In genomic region chr1:100073531-100073930, GRCh38 we compare ENCODE assay signal across 18 cellular contexts. TPM values are rescaled to one million over a fixed set of nuclear protein-coding genes. Genes with fewer than 3 reads are reported as not detected.
DNase-seq lines count a peak whose midpoint lies in the region; ATAC-seq, FAIRE-seq and TF ChIP-seq lines count a peak whose summit lies in the region.
"Had no signal": no experiment of that assay in that cellular context is flagged by ENCODE, and none has a peak within 500 bp of the region (broad histone marks: within the 10 kb centered on the region; RNA-seq: fewer than 3 reads in every experiment).

No MANE protein-coding gene starts in this region.

- H3K4me3 Mint-ChIP-seq in activated naive CD4-positive, alpha-beta T cell treated with anti-CD3 and anti-CD28 coated beads, Interleukin-2, amount 10 ng/mL, durations not matched to agents 7 days and 5 days: no peak overlapping the region
- H3K4me3 Mint-ChIP-seq in activated naive CD4-positive, alpha-beta T cell treated with anti-CD3 and anti-CD28 coated beads for 36 hours: no peak overlapping the region
- H3K4me3 Mint-ChIP-seq in astrocyte (ENCODE audit: unreplicated experiment): no peak overlapping the region

- CTCF ChIA-PET in activated naive CD4-positive, alpha-beta T cell treated with anti-CD3 and anti-CD28 coated beads, Interleukin-2, amount 10 ng/mL, durations not matched to agents 7 days and 5 days (lab: Charles Lee): no interaction called here
- CTCF ChIA-PET in activated naive CD4-positive, alpha-beta T cell treated with anti-CD3 and anti-CD28 coated beads for 36 hours (lab: Charles Lee): no interaction called here

- TF ChIP-seq CTCF in astrocyte (IDR thresholded peaks at IDR 0.05; ENCODE audit: insufficient read depth, low read depth, low read length): no peak
- no peak for TF ChIP-seq CTCF in fibroblast of mammary gland (conservative IDR thresholded peaks at IDR 0.05; ENCODE audit: control insufficient read depth, insufficient read depth, low read depth, low read length)

- H3K9me3 Mint-ChIP-seq in activated naive CD4-positive, alpha-beta T cell treated with anti-CD3 and anti-CD28 coated beads, Interleukin-2, amount 10 ng/mL, durations not matched to agents 7 days and 5 days: no peaks in the 10 kb centered on the region
- no peaks in the 10 kb centered on the region for H3K9me3 Mint-ChIP-seq in activated naive CD4-positive, alpha-beta T cell treated with anti-CD3 and anti-CD28 coated beads for 36 hours
- H3K9me3 Mint-ChIP-seq in astrocyte (ENCODE audit: unreplicated experiment): no peaks in the 10 kb centered on the region
- H3K9me3 Mint-ChIP-seq: CD8-positive, alpha-beta memory T cell had no signal

- H3K9me3 ChIP-seq in astrocyte (ENCODE audit: insufficient read depth, low read depth, low read length): no peaks in the 10 kb centered on the region
- H3K9me3 ChIP-seq: BLaER1, Caco-2 had no signal

- H3K27ac Mint-ChIP-seq in activated naive CD4-positive, alpha-beta T cell treated with anti-CD3 and anti-CD28 coated beads, Interleukin-2, amount 10 ng/mL, durations not matched to agents 7 days and 5 days: peak overlapping the region; percentile 9
- H3K27ac Mint-ChIP-seq in activated naive CD4-positive, alpha-beta T cell treated with anti-CD3 and anti-CD28 coated beads for 36 hours: no peak overlapping the region
- H3K27ac Mint-ChIP-seq in astrocyte (ENCODE audit: unreplicated experiment): no peak overlapping the region

- no peaks in the 10 kb centered on the region for H3K79me2 ChIP-seq in astrocyte (ENCODE audit: insufficient read depth, low read length)

- no peak overlapping the region for H3K4me2 ChIP-seq in astrocyte (ENCODE audit: low read length)
- H3K4me2 ChIP-seq: BLaER1 had no signal

- peaks cover 13% of the 10 kb centered on the region for H4K20me1 ChIP-seq in astrocyte (ENCODE audit: insufficient read depth, low read length)

- no peak for ATAC-seq in GM21360 (IDR thresholded peaks at IDR 0.05; ENCODE audit: unreplicated experiment)
- ATAC-seq: GM12878, HCT116, HepG2 had no signal

- DNase-seq in activated naive CD4-positive, alpha-beta T cell treated with anti-CD3 and anti-CD28 coated beads, Interleukin-2, amount 10 ng/mL, durations not matched to agents 7 days and 5 days: no peak
- DNase-seq in activated naive CD4-positive, alpha-beta T cell treated with anti-CD3 and anti-CD28 coated beads for 36 hours: no peak
- DNase-seq in H54 (ENCODE audit: insufficient read length, low spot score) (no peak), astrocyte (ENCODE audit: low read depth) (peak; percentile 33), fibroblast of mammary gland (ENCODE audit: low read depth) (peak; percentile 16), GF-D8 (lab: John Stamatoyannopoulos, UW) (no peak)
- no peak for DNase-seq in activated effector memory CD4-positive, alpha-beta T cell treated with anti-CD3 and anti-CD28 coated beads, Interleukin-2, amount 50 U/mL, for 16 hours
- DNase-seq: AML-193; Caco-2; CD8-positive, alpha-beta memory T cell; DND-41 had no signal

- no peaks in the 10 kb centered on the region for H3K4me1 ChIP-seq in astrocyte (ENCODE audit: insufficient read depth, low read length)
- H3K4me1 ChIP-seq: BLaER1, Caco-2 had no signal

- H3K4me1 Mint-ChIP-seq in activated naive CD4-positive, alpha-beta T cell treated with anti-CD3 and anti-CD28 coated beads, Interleukin-2, amount 10 ng/mL, durations not matched to agents 7 days and 5 days: peaks cover 10% of the 10 kb centered on the region
- H3K4me1 Mint-ChIP-seq in activated naive CD4-positive, alpha-beta T cell treated with anti-CD3 and anti-CD28 coated beads for 36 hours (ENCODE audit: low read depth): peaks cover 15% of the 10 kb centered on the region
- peaks cover 4% of the 10 kb centered on the region for H3K4me1 Mint-ChIP-seq in astrocyte (ENCODE audit: low read depth, unreplicated experiment)

- FAIRE-seq in H54 (lab: Jason Lieb, UNC) (peak; percentile 11), astrocyte (lab: Jason Lieb, UNC) (no peak)
- FAIRE-seq: GM12878, HepG2, HTR-8/SVneo had no signal

- intact Hi-C loops in activated naive CD4-positive, alpha-beta T cell treated with anti-CD3 and anti-CD28 coated beads for 36 hours (cut with micrococcal nuclease): no loop called here

- no peaks in the 10 kb centered on the region for H3K27me3 Mint-ChIP-seq in activated naive CD4-positive, alpha-beta T cell treated with anti-CD3 and anti-CD28 coated beads, Interleukin-2, amount 10 ng/mL, durations not matched to agents 7 days and 5 days
- H3K27me3 Mint-ChIP-seq in activated naive CD4-positive, alpha-beta T cell treated with anti-CD3 and anti-CD28 coated beads for 36 hours (ENCODE audit: low read depth): no peaks in the 10 kb centered on the region
- H3K27me3 Mint-ChIP-seq in astrocyte (ENCODE audit: low read depth, unreplicated experiment): no peaks in the 10 kb centered on the region

- no peak overlapping the region for H3K27ac ChIP-seq in astrocyte (ENCODE audit: low read depth, low read length)
- H3K27ac ChIP-seq: 22Rv1, BLaER1 had no signal

- H3K36me3 Mint-ChIP-seq in activated naive CD4-positive, alpha-beta T cell treated with anti-CD3 and anti-CD28 coated beads, Interleukin-2, amount 10 ng/mL, durations not matched to agents 7 days and 5 days: peaks cover 58% of the 10 kb centered on the region
- H3K36me3 Mint-ChIP-seq in activated naive CD4-positive, alpha-beta T cell treated with anti-CD3 and anti-CD28 coated beads for 36 hours (ENCODE audit: low read depth): peaks cover 40% of the 10 kb centered on the region
- H3K36me3 Mint-ChIP-seq in astrocyte (ENCODE audit: low read depth, unreplicated experiment): peaks cover 17% of the 10 kb centered on the region

- H3K4me3 ChIP-seq in astrocyte (ENCODE audit: insufficient read depth, low read depth, low read length): no peak overlapping the region
- no peak overlapping the region for H3K4me3 ChIP-seq in fibroblast of mammary gland (ENCODE audit: control insufficient read depth, low read depth, low read length)
- H3K4me3 ChIP-seq: BLaER1, GM12878 had no signal

- no peaks in the 10 kb centered on the region for H3K27me3 ChIP-seq in astrocyte (ENCODE audit: insufficient read depth, low read length)
- H3K27me3 ChIP-seq: BLaER1 had no signal

- H2AFZ ChIP-seq in astrocyte (ENCODE audit: low read depth, low read length): no peak overlapping the region

- no peak for TF ChIP-seq POLR2A in H54 (IDR thresholded peaks at IDR 0.05; ENCODE audit: low read depth, low read length)

- no peak overlapping the region for H3K9ac ChIP-seq in astrocyte (ENCODE audit: low read length)
- H3K9ac ChIP-seq: BLaER1 had no signal

- peaks cover 37% of the 10 kb centered on the region for H3K36me3 ChIP-seq in astrocyte (ENCODE audit: insufficient read depth, low read length)

RNA-seq across cellular contexts. Expression of gene SASS6, which starts 59.2 kb away (rescaled TPM):
- total RNA-seq in activated naive CD4-positive, alpha-beta T cell treated with anti-CD3 and anti-CD28 coated beads for 36 hours: 1 to 10 TPM; 8.2 TPM
- total RNA-seq in astrocyte: 3.6 and 3.7 TPM in 2 replicates

RNA-seq across cellular contexts. Expression of gene TRMT13, which starts 59.4 kb away (rescaled TPM):
- 10 to 100 TPM; 12.9 to 16.6 TPM for total RNA-seq in activated naive CD4-positive, alpha-beta T cell treated with anti-CD3 and anti-CD28 coated beads for 36 hours
- 9.6 and 11.7 TPM in 2 replicates for total RNA-seq in astrocyte

Comparison
In these comparisons a context has a peak if more than half of its experiments do, and no peak if none do; other contexts are left out.
1. DNase-seq: peak in astrocyte (single experiment) and fibroblast of mammary gland (single experiment); none in activated naive CD4-positive, alpha-beta T cell treated with anti-CD3 and anti-CD28 coated beads, Interleukin-2, amount 10 ng/mL, durations not matched to agents 7 days and 5 days (single experiment), activated naive CD4-positive, alpha-beta T cell treated with anti-CD3 and anti-CD28 coated beads for 36 hours (single experiment), H54 (single experiment), activated effector memory CD4-positive, alpha-beta T cell treated with anti-CD3 and anti-CD28 coated beads, Interleukin-2, amount 50 U/mL, for 16 hours (single experiment) and GF-D8 (single experiment).